1 cellular context compared by ENCODE assay signal in genomic region chr1:26844797-26845196, GRCh38. TPM values are rescaled to one million over a fixed set of nuclear protein-coding genes. Genes with fewer than 3 reads are reported as not detected.
"Had no signal": no experiment of that assay in that cellular context is flagged by ENCODE, and none has a peak within 500 bp of the region (broad histone marks: within the 10 kb centered on the region; RNA-seq: fewer than 3 reads in every experiment).

No MANE protein-coding gene starts in this region.

RNA-seq across cellular contexts. Expression of gene SFN, which starts 18.2 kb away (rescaled TPM):
- total RNA-seq: chondrocyte had no signal
